Comparison of ENCODE assay signal across 20 cellular contexts in the genomic region with DNA sequence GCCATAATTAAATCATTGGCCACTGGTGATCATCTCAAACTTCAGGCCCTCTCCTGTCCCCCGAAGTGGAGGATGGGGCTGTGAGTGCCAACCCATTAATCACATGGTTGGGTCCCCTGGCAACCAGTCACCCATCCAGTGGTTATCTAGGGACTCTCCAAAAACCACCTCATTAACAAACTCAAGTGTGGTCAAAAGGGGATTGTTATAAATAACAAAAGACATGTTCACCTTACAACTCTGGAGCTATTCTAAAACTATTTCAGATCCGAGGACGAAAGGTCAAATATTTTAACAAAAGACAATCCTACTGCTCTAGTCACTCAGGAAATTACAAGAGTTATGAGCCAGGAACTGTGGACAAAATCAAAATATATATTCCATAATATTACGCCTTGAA.
"Had no signal": no experiment of that assay in that cellular context is flagged by ENCODE, and none has a peak within 500 bp of the region (broad histone marks: within the 10 kb centered on the region; RNA-seq: fewer than 3 reads in every experiment).

No MANE protein-coding gene starts in this region.

- H3K4me1 Mint-ChIP-seq: activated CD4-positive, alpha-beta T cell treated with anti-CD3 and anti-CD28 coated beads, Interleukin-2, amount 10 ng/mL, durations not matched to agents 7 days and 5 days; activated naive CD8-positive, alpha-beta T cell treated with anti-CD3 and anti-CD28 coated beads, Interleukin-2, amount 50 U/mL, for 24 hours had no signal

- ATAC-seq: activated naive CD4-positive, alpha-beta T cell treated with anti-CD3 and anti-CD28 coated beads, Interleukin-2, amount 50 U/mL, for 72 hours; activated naive CD8-positive, alpha-beta T cell treated with anti-CD3 and anti-CD28 coated beads, Interleukin-2, amount 50 U/mL, for 24 hours; activated T-cell treated with anti-CD3 and anti-CD28 coated beads, Interleukin-2, amount 50 U/mL, for 4 hours; PC-3; T-helper 17 cell had no signal

- H3K27ac Mint-ChIP-seq: activated CD4-positive, alpha-beta memory T cell treated with anti-CD3 and anti-CD28 coated beads for 36 hours; activated CD4-positive, alpha-beta T cell treated with anti-CD3 and anti-CD28 coated beads, Interleukin-2, amount 10 ng/mL, durations not matched to agents 7 days and 5 days; activated naive CD4-positive, alpha-beta T cell treated with anti-CD3 and anti-CD28 coated beads, Interleukin-2, amount 50 U/mL, for 72 hours; activated naive CD8-positive, alpha-beta T cell treated with anti-CD3 and anti-CD28 coated beads, Interleukin-2, amount 50 U/mL, for 24 hours; T-helper 17 cell had no signal

- H3K4me3 Mint-ChIP-seq: activated CD4-positive, alpha-beta memory T cell treated with anti-CD3 and anti-CD28 coated beads for 36 hours; activated CD4-positive, alpha-beta T cell treated with anti-CD3 and anti-CD28 coated beads, Interleukin-2, amount 10 ng/mL, durations not matched to agents 7 days and 5 days; activated naive CD8-positive, alpha-beta T cell treated with anti-CD3 and anti-CD28 coated beads, Interleukin-2, amount 50 U/mL, for 24 hours; activated T-cell treated with anti-CD3 and anti-CD28 coated beads, Interleukin-2, amount 50 U/mL, for 4 hours; T-helper 17 cell had no signal

- DNase-seq: activated CD4-positive, alpha-beta memory T cell treated with anti-CD3 and anti-CD28 coated beads for 36 hours; activated CD4-positive, alpha-beta T cell treated with anti-CD3 and anti-CD28 coated beads, Interleukin-2, amount 10 ng/mL, durations not matched to agents 7 days and 5 days; activated CD4-positive, CD25-positive, alpha-beta regulatory T cell; activated CD8-positive, alpha-beta memory T cell treated with anti-CD3 and anti-CD28 coated beads for 24 hours; activated effector memory CD4-positive, alpha-beta T cell treated with anti-CD3 and anti-CD28 coated beads, Interleukin-2, amount 50 U/mL, for 16 hours; activated naive CD4-positive, alpha-beta T cell treated with Interleukin-2 at 50 U/mL for 16 hours; activated naive CD8-positive, alpha-beta T cell treated with anti-CD3 and anti-CD28 coated beads, Interleukin-2, amount 50 U/mL, for 24 hours; activated T-cell treated with anti-CD3 and anti-CD28 coated beads, Interleukin-2, amount 50 U/mL, for 4 hours; amniotic stem cell; Karpas-422; NCI-H1105 treated with DMSO at 0.1 percent for 48 hours; NCI-H1436 treated with DMSO at 0.1 percent for 48 hours; NCI-H187; NCI-H2081; NCI-H446; PC-3; SHP77 treated with DMSO at 0.1 percent for 48 hours; T-helper 17 cell; T-helper 9 cell had no signal

- H3K27me3 Mint-ChIP-seq: T-helper 17 cell had no signal

- H3K9me3 Mint-ChIP-seq: activated CD4-positive, alpha-beta T cell treated with anti-CD3 and anti-CD28 coated beads, Interleukin-2, amount 10 ng/mL, durations not matched to agents 7 days and 5 days had no signal
